ENCODE assay signal across 8 cellular contexts in genomic region chr12:12927211-12928079, GRCh38. TPM values are rescaled to one million over a fixed set of nuclear protein-coding genes. Genes with fewer than 3 reads are reported as not detected.
DNase-seq lines count a peak whose midpoint lies in the region; ATAC-seq, FAIRE-seq and TF ChIP-seq lines count a peak whose summit lies in the region.

No MANE protein-coding gene starts in this region.

- DNase-seq in GM10266 (ENCODE audit: extremely low spot score) (peak; percentile 76), NCI-H446 treated with DMSO at 0.1 percent for 48 hours (lab: John Stamatoyannopoulos, UW) (peak; percentile 42), right atrium auricular region (ENCODE audit: low spot score) (peak; percentile 69), small intestine (peak; percentile 99)
- peak; percentile 58 for DNase-seq in activated naive CD8-positive, alpha-beta T cell treated with anti-CD3 and anti-CD28 coated beads for 36 hours

- TF ChIP-seq CTCF in GM10266 (IDR thresholded peaks at IDR 0.05; ENCODE audit: control insufficient read depth, insufficient read depth, low read depth, missing control alignments) (no peak), right atrium auricular region (IDR thresholded peaks at IDR 0.05) (no peak)

- no peaks in the 10 kb centered on the region for H3K27me3 Mint-ChIP-seq in activated naive CD8-positive, alpha-beta T cell treated with anti-CD3 and anti-CD28 coated beads for 36 hours

- H3K9me3 Mint-ChIP-seq in activated naive CD8-positive, alpha-beta T cell treated with anti-CD3 and anti-CD28 coated beads for 36 hours, result no peaks in the 10 kb centered on the region

- H3K36me3 ChIP-seq in right atrium auricular region (no peaks in the 10 kb centered on the region), small intestine (ENCODE audit: control insufficient read depth in 2 of 2, insufficient read depth in 2 of 2, low read length in 2 of 2) (peaks cover 0 to 2% of the 10 kb centered on the region in 2 donors)

- H3K27ac ChIP-seq in right atrium auricular region, result peak overlapping the region in 1 of 2 donors; percentile 38
- peak overlapping the region; percentile 41 to 80 for H3K27ac ChIP-seq in small intestine (ENCODE audit: low read depth in 1 of 2, low read length in 1 of 2)

- H3K4me3 ChIP-seq in right atrium auricular region (peak overlapping the region; percentile 33 to 34), small intestine (ENCODE audit: low read depth in 1 of 2, low read length in 2 of 2) (peak overlapping the region in 1 of 2 donors; percentile 27)

- H3K27ac Mint-ChIP-seq in activated naive CD8-positive, alpha-beta T cell treated with anti-CD3 and anti-CD28 coated beads for 36 hours, result peak overlapping the region; percentile 73

- no peaks in the 10 kb centered on the region for H3K4me1 ChIP-seq in right atrium auricular region
- peaks cover 0 to 4% of the 10 kb centered on the region in 2 donors for H3K4me1 ChIP-seq in small intestine (ENCODE audit: control insufficient read depth in 2 of 2, insufficient read depth in 1 of 2, low read depth in 1 of 2, low read length in 1 of 2)

- peak overlapping the region; percentile 77 for H3K4me3 Mint-ChIP-seq in activated naive CD8-positive, alpha-beta T cell treated with anti-CD3 and anti-CD28 coated beads for 36 hours

- ATAC-seq in GM19452 (IDR thresholded peaks at IDR 0.05; ENCODE audit: unreplicated experiment) (no peak), GM18511 (IDR thresholded peaks at IDR 0.05; ENCODE audit: unreplicated experiment) (no peak), GM21619 (IDR thresholded peaks at IDR 0.05; ENCODE audit: unreplicated experiment) (no peak)

- no peak for FAIRE-seq in small intestine (lab: Jason Lieb, UNC)

- H3K27me3 ChIP-seq in right atrium auricular region, result no peaks in the 10 kb centered on the region
- no peaks in the 10 kb centered on the region for H3K27me3 ChIP-seq in small intestine (ENCODE audit: control insufficient read depth in 2 of 2, insufficient read depth in 2 of 2, low read length in 2 of 2)

- WGBS in small intestine, 3 donors, result 13 to 47% (median 30%) methylated on average over 27 of the region's 27 CpGs

- H3K9me3 ChIP-seq in right atrium auricular region (no peaks in the 10 kb centered on the region), small intestine (ENCODE audit: control insufficient read depth, low read depth) (no peaks in the 10 kb centered on the region)

- peaks cover 3% of the 10 kb centered on the region for H3K4me1 Mint-ChIP-seq in activated naive CD8-positive, alpha-beta T cell treated with anti-CD3 and anti-CD28 coated beads for 36 hours

- peaks cover 3% of the 10 kb centered on the region for H3K36me3 Mint-ChIP-seq in activated naive CD8-positive, alpha-beta T cell treated with anti-CD3 and anti-CD28 coated beads for 36 hours

RNA-seq across cellular contexts. Expression of gene GPRC5D, which starts 24.5 kb away (rescaled TPM):
- total RNA-seq in activated naive CD8-positive, alpha-beta T cell treated with anti-CD3 and anti-CD28 coated beads for 36 hours, result not detected
- not detected for total RNA-seq in right atrium auricular region
- polyA plus RNA-seq in small intestine, result under 1 TPM in 1 of 3 donors, not detected in 2; 0.22 TPM

RNA-seq across cellular contexts. Expression of gene GPRC5A, which starts 36.1 kb away (rescaled TPM):
- under 1 TPM; 0.27 to 0.34 TPM for total RNA-seq in activated naive CD8-positive, alpha-beta T cell treated with anti-CD3 and anti-CD28 coated beads for 36 hours
- total RNA-seq in right atrium auricular region, result 10 to 100 TPM; 10.1 to 14.3 TPM
- 10 to 100 TPM; 13.2 to 28.6 (median 15.8) TPM for polyA plus RNA-seq in small intestine

Comparison
In these comparisons a context has a peak if more than half of its experiments do, and no peak if none do; other contexts are left out.
1. DNase-seq: peak in every context shown above with its lines; median percentile 99 in small intestine; 76 in GM10266; 69 in right atrium auricular region; 58 in activated naive CD8-positive, alpha-beta T cell treated with anti-CD3 and anti-CD28 coated beads for 36 hours; 42 in NCI-H446 treated with DMSO at 0.1 percent for 48 hours.
2. RNA of gene GPRC5A, which starts 36.1 kb away (total RNA-seq): 10.1 to 14.3 TPM in right atrium auricular region; 0.27 to 0.34 TPM in activated naive CD8-positive, alpha-beta T cell treated with anti-CD3 and anti-CD28 coated beads for 36 hours; every median in the first group is over 4 times any median in the second.